Comparison of ENCODE assay signal across 18 cellular contexts in genomic region chr7:116713500-116713899, GRCh38. TPM values are rescaled to one million over a fixed set of nuclear protein-coding genes. Genes with fewer than 3 reads are reported as not detected.
A peak's percentile ranks its signal among the peaks of the same experiment; 100 is the strongest.
DNase-seq lines count a peak whose midpoint lies in the region; ATAC-seq and TF ChIP-seq lines count a peak whose summit lies in the region.
"Had no signal": no experiment of that assay in that cellular context is flagged by ENCODE, and none has a peak within 500 bp of the region (broad histone marks: within the 10 kb centered on the region; RNA-seq: fewer than 3 reads in every experiment).

No MANE protein-coding gene starts in this region.

- H2AFZ ChIP-seq in fibroblast of lung (ENCODE audit: low read length): no peak overlapping the region

- ATAC-seq in RWPE2 (ENCODE audit: low read depth) (no peak), GM21360 (IDR thresholded peaks at IDR 0.05; ENCODE audit: unreplicated experiment) (no peak), HG02981 (IDR thresholded peaks at IDR 0.05; ENCODE audit: unreplicated experiment) (no peak)

- POLR2A ChIA-PET in HEK293 (lab: Yijun Ruan, JAX): no interaction called here

- H3K27ac ChIP-seq in HEK293 (ENCODE audit: extremely low read depth, low read depth, low read length): no peak overlapping the region
- H3K27ac ChIP-seq in RWPE2 (ENCODE audit: poor library complexity, severe bottlenecking): peak overlapping the region; percentile 67
- no peak overlapping the region for H3K27ac ChIP-seq in fibroblast of lung (ENCODE audit: insufficient read depth, low read length)
- H3K27ac ChIP-seq: SJCRH30 had no signal

- no peak overlapping the region for H3K9ac ChIP-seq in fibroblast of lung (ENCODE audit: insufficient read depth, low read length)

- H3K9me3 ChIP-seq in HEK293 (ENCODE audit: control insufficient read depth, insufficient read depth, low read depth, low read length) (no peaks in the 10 kb centered on the region), RWPE2 (ENCODE audit: severe bottlenecking) (no peaks in the 10 kb centered on the region), fibroblast of lung (ENCODE audit: control insufficient read depth, insufficient read depth, low read depth, low read length) (no peaks in the 10 kb centered on the region)
- H3K9me3 ChIP-seq: HAP-1, MG63, SJCRH30 had no signal

- H4K20me1 ChIP-seq in fibroblast of lung (ENCODE audit: control insufficient read depth, extremely low read depth, insufficient read depth, low read length): no peaks in the 10 kb centered on the region

- CTCF ChIA-PET in HEK293 (lab: Yijun Ruan, JAX): no interaction called here

- no peaks in the 10 kb centered on the region for H3K27me3 ChIP-seq in RWPE2 (ENCODE audit: insufficient read depth, poor library complexity, severe bottlenecking)
- no peaks in the 10 kb centered on the region for H3K27me3 ChIP-seq in fibroblast of lung (ENCODE audit: control insufficient read depth, insufficient read depth, low read length)
- H3K27me3 ChIP-seq: MG63, SJCRH30 had no signal

- DNase-seq in RWPE2 (ENCODE audit: low spot score) (no peak), fibroblast of lung (ENCODE audit: low read depth in 2 of 2) (no peak), glomerular visceral epithelial cell (ENCODE audit: extremely low spot score) (no peak), DMS153 (lab: John Stamatoyannopoulos, UW) (no peak)
- DNase-seq: DMS 273 treated with DMSO at 0.1 percent for 48 hours, KG1, MG63, NCI-H1048, NCI-H1436, NCI-H1930, NCI-H524, SJCRH30, SW 1271 had no signal

- H3K4me2 ChIP-seq in fibroblast of lung (ENCODE audit: extremely low read depth, insufficient read depth, low read length): peak overlapping the region; percentile 49

- no peak overlapping the region for H3K4me3 ChIP-seq in HEK293 (ENCODE audit: low read depth, low read length)
- no peak overlapping the region for H3K4me3 ChIP-seq in RWPE2 (ENCODE audit: severe bottlenecking)
- no peak overlapping the region for H3K4me3 ChIP-seq in fibroblast of lung (replicated peaks in 1 of 4; ENCODE audit: control extremely low read depth in 1 of 4, insufficient read depth in 1 of 4, low read depth in 3 of 4, low read length in 4 of 4)
- H3K4me3 ChIP-seq: HAP-1, MG63, SJCRH30 had no signal

- H3K36me3 ChIP-seq in HEK293 (ENCODE audit: control insufficient read depth in 2 of 2, insufficient read depth in 1 of 2, low read length in 2 of 2): no peaks in the 10 kb centered on the region; a peak in 1 of 3 replicates
- H3K36me3 ChIP-seq in RWPE2 (ENCODE audit: low read depth): peaks cover 30% of the 10 kb centered on the region
- H3K36me3 ChIP-seq in fibroblast of lung (ENCODE audit: control insufficient read depth, insufficient read depth, low read length): no peaks in the 10 kb centered on the region
- H3K36me3 ChIP-seq: HAP-1 had no signal

- TF ChIP-seq CTCF in HEK293 (tag by site-specific recombination; IDR thresholded peaks at IDR 0.05): no peak
- TF ChIP-seq CTCF in RWPE2 (IDR thresholded peaks at IDR 0.05; ENCODE audit: poor library complexity, severe bottlenecking): no peak
- no peak for TF ChIP-seq CTCF in fibroblast of lung (conservative IDR thresholded peaks at IDR 0.05 in 1 of 2, IDR thresholded peaks at IDR 0.05 in 1 of 2; ENCODE audit: low read depth in 1 of 2, low read length in 2 of 2)

- H3K4me1 ChIP-seq in HEK293 (ENCODE audit: control insufficient read depth, insufficient read depth, low read length) (peaks cover 30% of the 10 kb centered on the region), RWPE2 (ENCODE audit: insufficient read depth, poor library complexity, severe bottlenecking) (peaks cover 51% of the 10 kb centered on the region), fibroblast of lung (ENCODE audit: control insufficient read depth, extremely low read depth, insufficient read depth, low read length) (peaks cover 11% of the 10 kb centered on the region)

- peaks cover 5% of the 10 kb centered on the region for H3K79me2 ChIP-seq in fibroblast of lung (ENCODE audit: control insufficient read depth, insufficient read depth, low read length)

TF ChIP-seq in HEK293, 187 proteins besides CTCF, POLR2A, EP300 and RAD21:
- TF ChIP-seq SCRT1 (tag by site-specific recombination; IDR thresholded peaks at IDR 0.05; ENCODE audit: borderline replicate concordance) (peak; percentile 35; the same call in 1 of the 2 replicates), ZNF837 (tag by site-specific recombination; IDR thresholded peaks at IDR 0.05) (no peak), SCRT2 (tag by site-specific recombination; IDR thresholded peaks at IDR 0.05) (peak; percentile 80)

RNA-seq across cellular contexts. Expression of gene MET, which starts 41.5 kb away (rescaled TPM):
- total RNA-seq in fibroblast of lung: 29.8 and 44.4 TPM in 2 replicates
- 33.4 and 42.1 TPM in 2 replicates for polyA plus RNA-seq in fibroblast of lung
- polyA plus RNA-seq in fibroblast of lung (2012): 17.2 and 21.1 TPM in 2 replicates
- 78.6 and 112 TPM in 2 replicates for polyA minus RNA-seq in fibroblast of lung (ENCODE audit: low replicate concordance)
- polyA plus RNA-seq: CD14-positive monocyte had no signal
